11 cellular contexts compared by ENCODE assay signal in the genomic region with DNA sequence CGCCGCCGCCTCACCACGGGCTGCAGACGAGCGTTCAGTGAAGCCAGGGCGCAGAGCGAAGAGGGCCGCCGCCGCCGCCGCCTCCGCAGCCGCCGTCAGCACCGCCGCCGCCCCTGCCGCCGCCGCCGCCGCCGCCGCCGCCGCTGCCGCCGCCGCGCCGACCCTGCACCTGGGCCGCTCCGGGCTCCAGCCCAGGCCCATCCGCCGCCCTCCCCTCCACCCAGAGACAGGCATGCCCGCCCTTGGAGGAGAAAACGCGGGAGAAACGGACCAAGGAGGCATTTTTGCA. TPM values are rescaled to one million over a fixed set of nuclear protein-coding genes. Genes with fewer than 3 reads are reported as not detected.
DNase-seq lines count a peak whose midpoint lies in the region; ATAC-seq, FAIRE-seq and TF ChIP-seq lines count a peak whose summit lies in the region.
"Had no signal": no experiment of that assay in that cellular context is flagged by ENCODE, and none has a peak within 500 bp of the region (broad histone marks: within the 10 kb centered on the region; RNA-seq: fewer than 3 reads in every experiment).

No MANE protein-coding gene starts in this region.

- H3K36me3 Mint-ChIP-seq in Caco-2 (ENCODE audit: insufficient read depth, unreplicated experiment) (peaks cover 5% of the 10 kb centered on the region), nephron progenitor cell (ENCODE audit: low read depth) (no peaks in the 10 kb centered on the region), Calu3 (ENCODE audit: insufficient read depth, unreplicated experiment) (peaks cover 5% of the 10 kb centered on the region)

- peak overlapping the region; percentile 85 for H3K27ac ChIP-seq in cingulate gyrus (ENCODE audit: low read depth, low read length)
- H3K27ac ChIP-seq: stomach had no signal

- CTCF ChIA-PET in Caco-2 (lab: Charles Lee), result no interaction called here
- CTCF ChIA-PET in Calu3 (lab: Charles Lee), result no interaction called here

- FAIRE-seq in H54 (lab: Jason Lieb, UNC), result no peak

- H3K9me3 Mint-ChIP-seq in Caco-2 (ENCODE audit: unreplicated experiment) (no peaks in the 10 kb centered on the region), nephron progenitor cell (peaks cover 4% of the 10 kb centered on the region), Calu3 (ENCODE audit: low read depth, unreplicated experiment) (peaks cover 6% of the 10 kb centered on the region)

- DNase-seq in Caco-2, result no peak
- peak; percentile 58 for DNase-seq in nephron progenitor cell
- DNase-seq in GF-D8 (lab: John Stamatoyannopoulos, UW), result no peak
- DNase-seq in H54 (ENCODE audit: insufficient read length, low spot score), result no peak
- no peak for DNase-seq in Calu3
- no peak for DNase-seq in superior temporal gyrus (ENCODE audit: extremely low spot score)
- DNase-seq: NCI-H1694, stomach had no signal

- H3K9me3 ChIP-seq in Caco-2, result no peaks in the 10 kb centered on the region

- TF ChIP-seq POLR2A in H54 (IDR thresholded peaks at IDR 0.05; ENCODE audit: low read depth, low read length), result no peak

- POLR2A ChIA-PET in Caco-2 (lab: Charles Lee), result no interaction called here

- H3K36me3 ChIP-seq in Caco-2 (ENCODE audit: control insufficient read depth, insufficient read depth, low read length), result no peaks in the 10 kb centered on the region
- H3K36me3 ChIP-seq: stomach had no signal

- peak overlapping the region; percentile 30 for H3K4me3 ChIP-seq in Caco-2 (ENCODE audit: low read depth, low read length)

- peak; percentile 31 for ATAC-seq in HG03280 (IDR thresholded peaks at IDR 0.05; ENCODE audit: unreplicated experiment)

- H3K4me1 ChIP-seq in Caco-2, result peaks cover 7% of the 10 kb centered on the region

- peaks cover 9% of the 10 kb centered on the region for H3K27me3 ChIP-seq in Caco-2 (replicated peaks; ENCODE audit: control insufficient read depth, insufficient read depth, low read length)

- no TSS peak for BruUV-seq in Caco-2 (replicated peaks; lab: Mats Ljungman, UMichigan)
- BruUV-seq in Calu3 (replicated peaks; lab: Mats Ljungman, UMichigan), result no TSS peak

- H3K27me3 Mint-ChIP-seq in Caco-2 (ENCODE audit: insufficient read depth, unreplicated experiment) (peaks cover 55% of the 10 kb centered on the region), nephron progenitor cell (ENCODE audit: low read depth, poor library complexity) (peaks cover 87% of the 10 kb centered on the region), Calu3 (ENCODE audit: unreplicated experiment) (peaks cover 44% of the 10 kb centered on the region)

- TF ChIP-seq CTCF in Caco-2 (IDR thresholded peaks at IDR 0.05; ENCODE audit: insufficient read depth in 1 of 2, low read depth in 1 of 2, low read length in 1 of 2, severe bottlenecking in 1 of 2, unreplicated experiment in 1 of 2) (no peak), nephron progenitor cell (IDR thresholded peaks at IDR 0.05) (no peak), Calu3 (IDR thresholded peaks at IDR 0.05; ENCODE audit: unreplicated experiment) (no peak)

- H3K27ac Mint-ChIP-seq in Caco-2 (ENCODE audit: unreplicated experiment), result no peak overlapping the region
- no peak overlapping the region for H3K27ac Mint-ChIP-seq in nephron progenitor cell
- no peak overlapping the region for H3K27ac Mint-ChIP-seq in Calu3 (ENCODE audit: unreplicated experiment)

- intact Hi-C loops in Caco-2 (cut with micrococcal nuclease; ENCODE audit: unreplicated experiment) (no loop called here), Calu3 (cut with micrococcal nuclease; ENCODE audit: unreplicated experiment) (no loop called here)

- peaks cover 17% of the 10 kb centered on the region for H3K4me1 Mint-ChIP-seq in Caco-2 (ENCODE audit: low read depth, unreplicated experiment)
- H3K4me1 Mint-ChIP-seq in nephron progenitor cell, result peaks cover 55% of the 10 kb centered on the region
- H3K4me1 Mint-ChIP-seq in Calu3 (ENCODE audit: low read depth, unreplicated experiment), result peaks cover 13% of the 10 kb centered on the region

- peak overlapping the region; percentile 62 for H3K4me3 Mint-ChIP-seq in Caco-2 (ENCODE audit: unreplicated experiment)
- peak overlapping the region; percentile 61 for H3K4me3 Mint-ChIP-seq in nephron progenitor cell
- no peak overlapping the region for H3K4me3 Mint-ChIP-seq in Calu3 (ENCODE audit: low read depth, unreplicated experiment)

RNA-seq across cellular contexts. Expression of a gene that starts 3.0 kb away (rescaled TPM):
- total RNA-seq in Caco-2 (2022), result not detected in 2 replicates
- not detected in 2 replicates for total RNA-seq in Calu3 (2022)
- total RNA-seq: liver had no signal
